Comparison of ENCODE assay signal across 21 cellular contexts in the genomic region with DNA sequence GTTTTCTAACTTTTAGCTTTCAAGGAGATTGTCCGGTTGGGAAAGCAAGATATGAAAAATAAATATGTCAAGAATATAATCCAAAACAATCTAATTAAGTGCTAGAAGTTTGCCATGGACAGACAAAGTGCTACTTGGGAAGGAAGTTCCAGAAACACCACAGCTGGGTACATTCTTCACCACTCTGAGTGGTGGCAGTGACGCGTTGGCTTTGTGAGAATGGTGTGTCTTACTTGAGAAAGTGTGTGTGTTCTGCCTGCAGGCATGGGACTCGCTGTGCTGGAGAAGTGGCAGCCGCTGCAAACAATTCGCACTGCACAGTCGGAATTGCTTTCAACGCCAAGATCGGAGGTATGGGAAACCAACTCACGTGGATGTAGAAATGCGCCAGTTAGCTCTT.
"Had no signal": no experiment of that assay in that cellular context is flagged by ENCODE, and none has a peak within 500 bp of the region (broad histone marks: within the 10 kb centered on the region; RNA-seq: fewer than 3 reads in every experiment).

No MANE protein-coding gene starts in this region.

- H3K27ac ChIP-seq: HL-60, SJSA1, SK-N-MC had no signal

- H3K4me1 ChIP-seq: SJSA1 had no signal

- DNase-seq: KBM-7, MV-4-11, NCI-H1048, NCI-H1105, NCI-H1417, NCI-H1436 treated with DMSO at 0.1 percent for 48 hours, NCI-H1694, NCI-H187 treated with DMSO at 0.1 percent for 48 hours, NCI-H2029 treated with DMSO at 0.1 percent for 48 hours, NCI-H2171 treated with DMSO at 0.1 percent for 48 hours, NCI-H345, NCI-H446 treated with DMSO at 0.1 percent for 48 hours, NCI-H524, NCI-H526 treated with DMSO at 0.1 percent for 48 hours, NCI-H774, Right ventricle myocardium superior, RPMI8226, SIG-M5 had no signal

- H3K9me3 ChIP-seq: SJSA1 had no signal

- H3K36me3 ChIP-seq: SJSA1 had no signal

- H3K27me3 ChIP-seq: SJSA1 had no signal

- H3K4me3 ChIP-seq: SJSA1, SK-N-MC had no signal
